16 cellular contexts compared by ENCODE assay signal in the genomic region with DNA sequence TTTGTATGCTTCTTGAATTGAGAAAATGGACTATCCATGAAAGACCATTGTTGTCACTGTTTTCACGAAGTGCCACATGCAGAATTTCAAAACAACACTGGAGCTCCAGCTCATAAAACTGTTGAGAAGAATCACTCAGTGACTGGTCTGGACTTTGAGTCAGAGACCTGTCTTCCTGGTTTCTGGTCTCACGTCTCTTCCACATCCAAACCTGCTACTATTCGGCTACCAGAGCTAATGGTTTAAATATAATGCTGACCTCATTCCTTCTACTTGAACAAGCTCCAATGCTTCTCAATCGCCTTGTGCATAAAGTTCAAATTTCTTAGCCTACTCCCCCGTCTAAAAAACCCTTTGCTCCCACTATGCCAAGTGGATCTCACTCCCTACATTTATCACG.
DNase-seq lines count a peak whose midpoint lies in the region; ATAC-seq and TF ChIP-seq lines count a peak whose summit lies in the region.
"Had no signal": no experiment of that assay in that cellular context is flagged by ENCODE, and none has a peak within 500 bp of the region (broad histone marks: within the 10 kb centered on the region; RNA-seq: fewer than 3 reads in every experiment).

No MANE protein-coding gene starts in this region.

- ATAC-seq in esophagus mucosa: peak; percentile 29
- no peak for ATAC-seq in GM18867 (IDR thresholded peaks at IDR 0.05; ENCODE audit: unreplicated experiment)

- TF ChIP-seq CTCF in NB4 (IDR thresholded peaks at IDR 0.05; ENCODE audit: low read depth, low read length) (no peak), progenitor cell of endocrine pancreas (IDR thresholded peaks at IDR 0.05; ENCODE audit: unreplicated experiment) (no peak)

- H3K36me3 Mint-ChIP-seq in progenitor cell of endocrine pancreas (ENCODE audit: insufficient read depth): no peaks in the 10 kb centered on the region

- no peak overlapping the region for H3K4me3 Mint-ChIP-seq in progenitor cell of endocrine pancreas (ENCODE audit: low read depth)
- H3K4me3 Mint-ChIP-seq: CD4-positive, alpha-beta T cell had no signal

- H3K9me3 Mint-ChIP-seq in progenitor cell of endocrine pancreas (ENCODE audit: low read depth): peaks cover 3% of the 10 kb centered on the region
- H3K9me3 Mint-ChIP-seq: CD4-positive, alpha-beta T cell had no signal

- H3K27ac Mint-ChIP-seq in progenitor cell of endocrine pancreas: no peak overlapping the region
- H3K27ac Mint-ChIP-seq: CD4-positive, alpha-beta T cell had no signal

- peaks cover 21% of the 10 kb centered on the region for H3K27me3 Mint-ChIP-seq in progenitor cell of endocrine pancreas
- H3K27me3 Mint-ChIP-seq: CD4-positive, alpha-beta T cell had no signal

- peaks cover 1% of the 10 kb centered on the region for H3K4me1 Mint-ChIP-seq in progenitor cell of endocrine pancreas (ENCODE audit: low read depth)

- H3K4me3 ChIP-seq in NB4 (ENCODE audit: low read depth, low read length): no peak overlapping the region

- TF ChIP-seq POLR2A in NB4 (IDR thresholded peaks at IDR 0.05; ENCODE audit: extremely low read depth, insufficient read length): no peak

- DNase-seq in NB4 (ENCODE audit: low read depth) (peak; percentile 33), myocyte (ENCODE audit: low read depth) (peak; percentile 41), progenitor cell of endocrine pancreas (ENCODE audit: low spot score, unreplicated experiment) (no peak), NCI-H526 treated with DMSO at 0.1 percent for 48 hours (lab: John Stamatoyannopoulos, UW) (no peak), glomerular visceral epithelial cell (ENCODE audit: extremely low spot score) (no peak)
- DNase-seq: ACHN; AML-193; Caco-2; CD4-positive, alpha-beta T cell; DMS153; DMS79; GDM1; GOT3; H7 had no signal

Comparison
In these comparisons a context has a peak if more than half of its experiments do, and no peak if none do; other contexts are left out.
1. DNase-seq: peak in NB4 (single experiment) and myocyte (single experiment); none in progenitor cell of endocrine pancreas (single experiment), NCI-H526 treated with DMSO at 0.1 percent for 48 hours (single experiment) and glomerular visceral epithelial cell (single experiment).